ENCODE assay signal across 1 cellular context in genomic region chr20:4021905-4022304, GRCh38.
A peak's percentile ranks its signal among the peaks of the same experiment; 100 is the strongest.
TF ChIP-seq lines count a peak whose summit lies in the region.

No MANE protein-coding gene starts in this region.

TF ChIP-seq in K562, 482 proteins besides CTCF, POLR2A, EP300 and RAD21 (continued from another document):
- TF ChIP-seq RBM25 (IDR thresholded peaks at IDR 0.05; ENCODE audit: low read depth, low read length, severe bottlenecking) (peak; percentile 42), ZBTB33 (CRISPR knock-in tag; IDR thresholded peaks at IDR 0.05) (no peak), ZNF280B (CRISPR knock-in tag; IDR thresholded peaks at IDR 0.05) (no peak), FOSL1 (tag; conservative IDR thresholded peaks at IDR 0.05) (no peak), ZNF518B (CRISPR knock-in tag; IDR thresholded peaks at IDR 0.05) (no peak), HMG20B (CRISPR knock-in tag; IDR thresholded peaks at IDR 0.05) (no peak), ZC3H4 (CRISPR knock-in tag; IDR thresholded peaks at IDR 0.05; ENCODE audit: borderline replicate concordance) (no peak), FOXJ2 (tag; IDR thresholded peaks at IDR 0.05) (no peak), ZFP36 (IDR thresholded peaks at IDR 0.05; ENCODE audit: low read depth, low read length, partially characterized antibody) (peak; percentile 98), ESRRB (CRISPR knock-in tag; IDR thresholded peaks at IDR 0.05; ENCODE audit: borderline replicate concordance) (no peak), MLLT1 (IDR thresholded peaks at IDR 0.05) (peak in 1 of 2 experiments; percentile 86; a peak in 2 of 4 replicates), PREB (CRISPR knock-in tag; IDR thresholded peaks at IDR 0.05) (no peak), ZNF347 (CRISPR knock-in tag; IDR thresholded peaks at IDR 0.05; ENCODE audit: low read depth) (no peak), ZBTB17 (CRISPR knock-in tag; IDR thresholded peaks at IDR 0.05) (peak; percentile 97)
- TF ChIP-seq, protein P1, sequence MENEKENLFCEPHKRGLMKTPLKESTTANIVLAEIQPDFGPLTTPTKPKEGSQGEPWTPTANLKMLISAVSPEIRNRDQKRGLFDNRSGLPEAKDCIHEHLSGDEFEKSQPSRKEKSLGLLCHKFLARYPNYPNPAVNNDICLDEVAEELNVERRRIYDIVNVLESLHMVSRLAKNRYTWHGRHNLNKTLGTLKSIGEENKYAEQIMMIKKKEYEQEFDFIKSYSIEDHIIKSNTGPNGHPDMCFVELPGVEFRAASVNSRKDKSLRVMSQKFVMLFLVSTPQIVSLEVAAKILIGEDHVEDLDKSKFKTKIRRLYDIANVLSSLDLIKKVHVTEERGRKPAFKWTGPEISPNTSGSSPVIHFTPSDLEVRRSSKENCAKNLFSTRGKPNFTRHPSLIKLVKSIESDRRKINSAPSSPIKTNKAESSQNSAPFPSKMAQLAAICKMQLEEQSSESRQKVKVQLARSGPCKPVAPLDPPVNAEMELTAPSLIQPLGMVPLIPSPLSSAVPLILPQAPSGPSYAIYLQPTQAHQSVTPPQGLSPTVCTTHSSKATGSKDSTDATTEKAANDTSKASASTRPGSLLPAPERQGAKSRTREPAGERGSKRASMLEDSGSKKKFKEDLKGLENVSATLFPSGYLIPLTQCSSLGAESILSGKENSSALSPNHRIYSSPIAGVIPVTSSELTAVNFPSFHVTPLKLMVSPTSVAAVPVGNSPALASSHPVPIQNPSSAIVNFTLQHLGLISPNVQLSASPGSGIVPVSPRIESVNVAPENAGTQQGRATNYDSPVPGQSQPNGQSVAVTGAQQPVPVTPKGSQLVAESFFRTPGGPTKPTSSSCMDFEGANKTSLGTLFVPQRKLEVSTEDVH (IDR thresholded peaks at IDR 0.05; ENCODE audit: low read depth, partially characterized antibody): no peak
